In genomic region chr3:28226020-28226419, GRCh38 we compare ENCODE assay signal across 9 cellular contexts.
"Had no signal": no experiment of that assay in that cellular context is flagged by ENCODE, and none has a peak within 500 bp of the region (broad histone marks: within the 10 kb centered on the region; RNA-seq: fewer than 3 reads in every experiment).

No MANE protein-coding gene starts in this region.

- H3K4me1 ChIP-seq: HAP-1 had no signal

- H3K9ac ChIP-seq: KMS-11 had no signal

- H3K4me3 ChIP-seq: GM23338, HAP-1 had no signal

- ATAC-seq: GM23338, HCT116 had no signal

- H3K4me2 ChIP-seq: GM23338, KMS-11 had no signal

- H3K36me3 ChIP-seq: HAP-1 had no signal

- H3K9me3 ChIP-seq: HAP-1 had no signal

- H2AFZ ChIP-seq: GM23338 had no signal

- DNase-seq: H7, HFFc6, Karpas-422, KBM-7 had no signal

- H3K27ac ChIP-seq: HL-60, KMS-11 had no signal
